ENCODE assay signal across 8 cellular contexts in the genomic region with DNA sequence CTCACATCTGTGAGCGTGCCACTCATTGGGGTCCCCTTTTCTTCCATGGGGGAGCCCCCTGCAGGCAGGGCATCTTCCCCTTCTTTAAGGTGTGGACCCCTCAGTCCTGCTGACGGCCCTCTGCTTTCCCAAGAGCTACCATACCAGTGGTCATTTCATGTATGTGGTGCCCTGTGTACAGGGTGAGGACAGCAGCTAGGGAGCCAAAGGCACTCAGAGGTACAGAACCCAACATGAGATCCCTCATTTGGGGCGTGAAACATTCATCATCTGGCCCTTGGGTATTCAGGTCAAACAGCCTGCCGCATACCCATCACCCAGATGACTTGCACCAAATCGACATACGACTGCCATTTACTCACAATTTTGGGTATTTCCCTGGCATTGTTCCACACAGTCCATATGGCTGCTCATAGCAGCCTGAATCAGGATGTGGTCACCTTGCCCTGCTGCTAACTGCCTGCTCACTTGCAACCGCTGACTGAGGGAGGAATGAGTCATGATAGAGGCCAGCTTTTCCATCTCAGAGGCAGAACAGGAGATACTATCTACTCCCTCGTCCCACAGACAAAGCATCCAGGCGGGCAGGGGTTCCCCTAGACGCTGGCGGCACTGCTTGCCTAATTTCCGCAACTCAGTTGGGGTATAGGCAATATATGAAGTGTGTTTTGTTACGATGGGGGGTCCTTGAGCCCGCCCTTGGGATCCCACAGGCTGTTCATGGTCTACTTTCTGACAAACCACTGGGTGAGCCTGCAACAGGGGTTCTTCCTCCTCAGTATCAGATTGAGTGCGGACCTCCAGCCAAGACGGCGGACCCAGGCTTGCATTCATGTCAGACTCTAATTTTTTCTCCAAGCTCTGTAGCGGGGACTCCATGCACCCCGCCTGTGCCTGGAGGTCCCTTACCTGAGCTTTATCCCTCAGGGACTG.
DNase-seq lines count a peak whose midpoint lies in the region; ATAC-seq and TF ChIP-seq lines count a peak whose summit lies in the region.

No MANE protein-coding gene starts in this region.

- ATAC-seq in GM18907 (IDR thresholded peaks at IDR 0.05; ENCODE audit: unreplicated experiment) (peak; percentile 94), HG03342 (IDR thresholded peaks at IDR 0.05; ENCODE audit: unreplicated experiment) (peak; percentile 65)
- ATAC-seq in naive thymus-derived CD4-positive, alpha-beta T cell: peak; percentile 31

- intact Hi-C loops in naive thymus-derived CD4-positive, alpha-beta T cell (cut with micrococcal nuclease): no loop called here

- POLR2A ChIA-PET in naive thymus-derived CD4-positive, alpha-beta T cell (lab: Charles Lee): no interaction called here

- in situ Hi-C loops in G401 (cut with HindIII; ENCODE audit: low sequenced_read_pairs): no loop called here

- peak overlapping the region in 1 of 9 donors; percentile 23 for H3K27ac Mint-ChIP-seq in naive thymus-derived CD4-positive, alpha-beta T cell

- H3K4me3 ChIP-seq in AG09309 (ENCODE audit: control insufficient read depth, low read depth, low read length): no peak overlapping the region
- H3K4me3 ChIP-seq in naive thymus-derived CD4-positive, alpha-beta T cell (ENCODE audit: low read length): no peak overlapping the region

- no peak overlapping the region for H3K27ac ChIP-seq in naive thymus-derived CD4-positive, alpha-beta T cell (ENCODE audit: low read depth, low read length)

- H3K4me1 Mint-ChIP-seq in naive thymus-derived CD4-positive, alpha-beta T cell: peaks cover 0 to 2% (median 0%) of the 10 kb centered on the region in 7 donors

- H3K36me3 Mint-ChIP-seq in naive thymus-derived CD4-positive, alpha-beta T cell: no peaks in the 10 kb centered on the region

- H3K9me3 ChIP-seq in naive thymus-derived CD4-positive, alpha-beta T cell (ENCODE audit: control insufficient read depth in 2 of 3, low read length in 3 of 3): no peaks in the 10 kb centered on the region

- CTCF ChIA-PET in naive thymus-derived CD4-positive, alpha-beta T cell (lab: Charles Lee): no interaction called here

- H3K27me3 Mint-ChIP-seq in naive thymus-derived CD4-positive, alpha-beta T cell: no peaks in the 10 kb centered on the region

- peaks cover 0 to 6% (median 0%) of the 10 kb centered on the region in 11 donors for H3K9me3 Mint-ChIP-seq in naive thymus-derived CD4-positive, alpha-beta T cell

- H3K4me3 Mint-ChIP-seq in naive thymus-derived CD4-positive, alpha-beta T cell: no peak overlapping the region

- TF ChIP-seq CTCF in AG09309 (IDR thresholded peaks at IDR 0.05; ENCODE audit: control insufficient read depth, insufficient read depth, low read depth, low read length, missing control alignments): no peak

- no peaks in the 10 kb centered on the region for H3K27me3 ChIP-seq in naive thymus-derived CD4-positive, alpha-beta T cell (ENCODE audit: control insufficient read depth in 2 of 2, insufficient read depth in 2 of 2, low read length in 2 of 2)

- H3K36me3 ChIP-seq in naive thymus-derived CD4-positive, alpha-beta T cell (ENCODE audit: control insufficient read depth in 2 of 3, insufficient read depth in 3 of 3, low read length in 3 of 3): no peaks in the 10 kb centered on the region

- peak; percentile 92 for DNase-seq in AG09309 (ENCODE audit: low read depth)
- peak; percentile 62 to 90 for DNase-seq in SW 1271 (lab: John Stamatoyannopoulos, UW)
- DNase-seq in naive thymus-derived CD4-positive, alpha-beta T cell: peak in 1 of 9 donors; percentile 22
- no peak for DNase-seq in iPS-NIHi11 (ENCODE audit: low spot score)
- no peak for DNase-seq in DMS79 treated with DMSO at 0.1 percent for 48 hours (lab: John Stamatoyannopoulos, UW)
- no peak for DNase-seq in G401 (ENCODE audit: low spot score)

- no peaks in the 10 kb centered on the region for H3K4me1 ChIP-seq in naive thymus-derived CD4-positive, alpha-beta T cell (ENCODE audit: control insufficient read depth in 2 of 2, insufficient read depth in 2 of 2, low read length in 2 of 2)

Comparison
In these comparisons a context has a peak if more than half of its experiments do, and no peak if none do; other contexts are left out.
1. DNase-seq: peak in AG09309 (single experiment) and SW 1271 (2 of 2); none in iPS-NIHi11 (single experiment), DMS79 treated with DMSO at 0.1 percent for 48 hours (single experiment) and G401 (single experiment).
2. ATAC-seq: peak in every context shown above with its lines; median percentile 94 in GM18907; 65 in HG03342; 31 in naive thymus-derived CD4-positive, alpha-beta T cell.